Comparison of ENCODE assay signal across 24 cellular contexts in the genomic region with DNA sequence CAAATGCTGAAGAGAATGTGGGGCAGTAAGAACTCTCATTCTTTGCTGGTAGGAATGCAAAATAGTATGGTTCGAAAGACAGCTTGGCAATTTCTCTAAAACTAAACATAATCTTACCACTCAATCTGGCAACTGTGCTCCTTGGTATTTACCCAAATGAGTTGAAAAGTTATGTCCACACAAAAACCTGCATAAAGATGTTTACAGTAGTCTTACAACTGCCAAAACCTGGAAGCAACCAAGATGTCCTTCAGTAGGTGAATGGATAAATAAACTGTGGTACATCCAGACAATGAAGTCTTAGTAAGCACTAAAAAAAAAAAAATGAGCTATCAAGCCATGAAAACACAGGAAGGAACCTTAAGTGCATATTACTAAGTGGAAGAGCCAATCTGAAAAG.
"Had no signal": no experiment of that assay in that cellular context is flagged by ENCODE, and none has a peak within 500 bp of the region (broad histone marks: within the 10 kb centered on the region; RNA-seq: fewer than 3 reads in every experiment).

No MANE protein-coding gene starts in this region.

- H2AFZ ChIP-seq: parathyroid adenoma had no signal

- H3K4me3 Mint-ChIP-seq: immature natural killer cell; naive B cell; nephron; stimulated activated memory B cell treated with anti-CD40 and anti-IgM and Interleukin-4, amounts not matched to agents 10 μg/mL and 1 μg/mL and 100 μg/mL, for 72 hours; stimulated activated naive CD8-positive, alpha-beta T cell treated with anti-CD3 and anti-CD28 coated beads, Interleukin-15, Interleukin-2, amounts not matched to agents 100 ng/mL and 50 ng/mL, for 24 hours had no signal

- H3K27me3 ChIP-seq: esophagus muscularis mucosa, gastrocnemius medialis, spleen, tibial artery, upper lobe of right lung had no signal

- ATAC-seq: gastrocnemius medialis; left ventricle myocardium superior; psoas muscle; sciatic nerve; stimulated activated memory B cell treated with anti-CD40 and anti-IgM and Interleukin-4, amounts not matched to agents 10 μg/mL and 1 μg/mL and 100 μg/mL, for 72 hours; upper lobe of right lung had no signal

- H3K27ac ChIP-seq: epithelial cell of prostate, esophagus muscularis mucosa, gastrocnemius medialis, parathyroid adenoma, psoas muscle, spleen, tibial artery, upper lobe of right lung had no signal

- H3K4me1 Mint-ChIP-seq: immature natural killer cell, naive B cell, nephron had no signal

- H3K9me3 ChIP-seq: esophagus muscularis mucosa, gastrocnemius medialis, psoas muscle, spleen, tibial artery, upper lobe of right lung had no signal

- DNase-seq: effector memory CD4-positive, alpha-beta T cell; gastrocnemius medialis; glutamatergic neuron; immature natural killer cell; left ventricle myocardium superior; mesendoderm; naive B cell; psoas muscle; spleen; stimulated activated CD4-positive, alpha-beta T cell treated with anti-CD3 and anti-CD28 coated beads, Interleukin-15, amount 100 ng/mL, for 24 hours; stimulated activated CD4-positive, alpha-beta T cell treated with anti-CD3 and anti-CD28 coated beads, Interleukin-1b, Interleukin-23, amount 100 ng/mL, for 48 hours; stimulated activated CD4-positive, alpha-beta T cell treated with anti-CD3 and anti-CD28 coated beads, Interleukin-4, amount 100 ng/mL, for 24 hours; tibial artery; upper lobe of right lung had no signal

- H3K79me2 ChIP-seq: parathyroid adenoma had no signal

- H3K4me3 ChIP-seq: esophagus muscularis mucosa, gastrocnemius medialis, lung, psoas muscle, spleen, tibial artery, upper lobe of right lung had no signal

- FAIRE-seq: endometrium, keratinocyte had no signal

- H3K4me1 ChIP-seq: esophagus muscularis mucosa, gastrocnemius medialis, parathyroid adenoma, psoas muscle, spleen, tibial artery, upper lobe of right lung had no signal

- H3K27ac Mint-ChIP-seq: immature natural killer cell; naive B cell; nephron; stimulated activated memory B cell treated with anti-CD40 and anti-IgM and Interleukin-4, amounts not matched to agents 10 μg/mL and 1 μg/mL and 100 μg/mL, for 72 hours; stimulated activated naive CD8-positive, alpha-beta T cell treated with anti-CD3 and anti-CD28 coated beads, Interleukin-15, Interleukin-2, amounts not matched to agents 100 ng/mL and 50 ng/mL, for 24 hours had no signal

- H3K27me3 Mint-ChIP-seq: naive B cell; stimulated activated memory B cell treated with anti-CD40 and anti-IgM and Interleukin-4, amounts not matched to agents 10 μg/mL and 1 μg/mL and 100 μg/mL, for 72 hours; stimulated activated naive CD8-positive, alpha-beta T cell treated with anti-CD3 and anti-CD28 coated beads, Interleukin-15, Interleukin-2, amounts not matched to agents 100 ng/mL and 50 ng/mL, for 24 hours had no signal

- H3K9me3 Mint-ChIP-seq: immature natural killer cell; naive B cell; nephron; stimulated activated memory B cell treated with anti-CD40 and anti-IgM and Interleukin-4, amounts not matched to agents 10 μg/mL and 1 μg/mL and 100 μg/mL, for 72 hours; stimulated activated naive CD8-positive, alpha-beta T cell treated with anti-CD3 and anti-CD28 coated beads, Interleukin-15, Interleukin-2, amounts not matched to agents 100 ng/mL and 50 ng/mL, for 24 hours had no signal

- H3K9ac ChIP-seq: parathyroid adenoma had no signal
